28 cellular contexts compared by ENCODE assay signal in the genomic region with DNA sequence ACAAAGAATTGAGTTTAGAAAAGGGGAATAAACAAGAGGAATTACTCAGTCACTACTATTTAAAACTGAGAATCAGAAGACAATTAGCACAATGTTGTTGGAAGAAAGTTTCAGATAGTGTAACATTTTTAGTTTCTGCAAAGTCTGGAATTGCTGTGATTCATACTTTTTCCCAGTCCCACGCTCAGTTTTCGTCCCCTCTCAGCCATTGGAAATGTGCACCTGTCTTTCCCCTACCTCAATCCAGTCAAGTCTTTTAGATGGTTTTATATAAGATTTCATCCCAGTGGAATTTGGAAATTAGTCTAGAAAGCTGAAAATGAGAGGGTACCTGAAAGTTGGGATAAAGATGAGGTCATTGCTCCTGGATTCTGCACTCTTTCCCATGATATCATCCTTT.
"Had no signal": no experiment of that assay in that cellular context is flagged by ENCODE, and none has a peak within 500 bp of the region (broad histone marks: within the 10 kb centered on the region; RNA-seq: fewer than 3 reads in every experiment).

No MANE protein-coding gene starts in this region.

- H3K4me1 Mint-ChIP-seq: activated CD4-positive, alpha-beta T cell treated with anti-CD3 and anti-CD28 coated beads, Interleukin-2, amount 10 ng/mL, durations not matched to agents 7 days and 5 days; activated T-helper 17 cell treated with anti-CD3 and anti-CD28 coated beads, Interleukin-2, amount 50 U/mL, for 72 hours had no signal

- H3K4me3 Mint-ChIP-seq: activated B cell treated with CpG ODN at 0.5 μM for 24 hours; activated CD4-positive, alpha-beta memory T cell treated with anti-CD3 and anti-CD28 coated beads for 36 hours; activated CD4-positive, alpha-beta T cell treated with anti-CD3 and anti-CD28 coated beads, Interleukin-2, amount 10 ng/mL, durations not matched to agents 7 days and 5 days; activated naive CD4-positive, alpha-beta T cell treated with anti-CD3 and anti-CD28 coated beads for 36 hours; activated naive CD8-positive, alpha-beta T cell; activated T-cell treated with anti-CD3 and anti-CD28 coated beads, Interleukin-2, amount 50 U/mL, for 4 hours; activated T-helper 17 cell treated with anti-CD3 and anti-CD28 coated beads, Interleukin-2, amount 50 U/mL, for 72 hours; T-helper 2 cell treated with Interferon-gamma antibody and Interleukin-4, amounts not matched to agents 5 μg/mL and 100 μg/mL, for 36 hours had no signal

- H3K4me3 ChIP-seq: cardiac muscle cell, MG63, SJSA1 had no signal

- H3K27ac Mint-ChIP-seq: activated B cell treated with CpG ODN at 0.5 μM for 24 hours; activated CD4-positive, alpha-beta memory T cell treated with anti-CD3 and anti-CD28 coated beads for 36 hours; activated CD4-positive, alpha-beta T cell treated with anti-CD3 and anti-CD28 coated beads, Interleukin-2, amount 10 ng/mL, durations not matched to agents 7 days and 5 days; activated naive CD4-positive, alpha-beta T cell treated with anti-CD3 and anti-CD28 coated beads for 36 hours; activated naive CD8-positive, alpha-beta T cell; activated T-helper 17 cell treated with anti-CD3 and anti-CD28 coated beads, Interleukin-2, amount 50 U/mL, for 72 hours; T-helper 2 cell treated with Interferon-gamma antibody and Interleukin-4, amounts not matched to agents 5 μg/mL and 100 μg/mL, for 36 hours had no signal

- DNase-seq: activated B cell treated with CpG ODN at 0.5 μM for 24 hours; activated CD4-positive, alpha-beta memory T cell treated with anti-CD3 and anti-CD28 coated beads for 36 hours; activated CD4-positive, alpha-beta T cell treated with anti-CD3 and anti-CD28 coated beads for 1 hour; activated CD4-positive, alpha-beta T cell treated with anti-CD3 and anti-CD28 coated beads, Interleukin-2, amount 10 ng/mL, durations not matched to agents 7 days and 5 days; activated CD8-positive, alpha-beta memory T cell treated with anti-CD3 and anti-CD28 coated beads for 24 hours; activated gamma-delta T cell; activated naive CD4-positive, alpha-beta T cell treated with anti-CD3 and anti-CD28 coated beads for 36 hours; activated T-cell treated with anti-CD3 and anti-CD28 coated beads, Interleukin-2, amount 50 U/mL, for 4 hours; brain microvascular endothelial cell; MG63; MV-4-11; NCI-H1092 treated with DMSO at 0.1 percent for 48 hours; NCI-H1417 treated with DMSO at 0.1 percent for 48 hours; NCI-H1694; NCI-H2029; NCI-H2107; NCI-H345; NCI-H510A; NCI-H69; PC-3; SHP77; SW 1271 had no signal

- H3K9me3 Mint-ChIP-seq: activated B cell treated with CpG ODN at 0.5 μM for 24 hours; activated CD4-positive, alpha-beta memory T cell treated with anti-CD3 and anti-CD28 coated beads for 36 hours; activated CD4-positive, alpha-beta T cell treated with anti-CD3 and anti-CD28 coated beads, Interleukin-2, amount 10 ng/mL, durations not matched to agents 7 days and 5 days; activated naive CD4-positive, alpha-beta T cell treated with anti-CD3 and anti-CD28 coated beads for 36 hours; activated T-cell treated with anti-CD3 and anti-CD28 coated beads, Interleukin-2, amount 50 U/mL, for 4 hours; activated T-helper 17 cell treated with anti-CD3 and anti-CD28 coated beads, Interleukin-2, amount 50 U/mL, for 72 hours; T-helper 2 cell treated with Interferon-gamma antibody and Interleukin-4, amounts not matched to agents 5 μg/mL and 100 μg/mL, for 36 hours had no signal

- ATAC-seq: activated T-cell treated with anti-CD3 and anti-CD28 coated beads, Interleukin-2, amount 50 U/mL, for 4 hours; activated T-helper 17 cell treated with anti-CD3 and anti-CD28 coated beads, Interleukin-2, amount 50 U/mL, for 72 hours; PC-3; SK-N-SH treated with all-trans-retinoic acid at 6 μM for 48 hours had no signal

- H3K36me3 Mint-ChIP-seq: activated CD4-positive, alpha-beta memory T cell treated with anti-CD3 and anti-CD28 coated beads for 36 hours had no signal

- H3K27ac ChIP-seq: brain microvascular endothelial cell, cardiac muscle cell, SJSA1 had no signal

- H3K9me3 ChIP-seq: MG63, SJSA1 had no signal

- H3K27me3 ChIP-seq: cardiac muscle cell, SJSA1 had no signal

- H3K36me3 ChIP-seq: brain microvascular endothelial cell, cardiac muscle cell, MG63, SJSA1 had no signal
